In the genomic region with DNA sequence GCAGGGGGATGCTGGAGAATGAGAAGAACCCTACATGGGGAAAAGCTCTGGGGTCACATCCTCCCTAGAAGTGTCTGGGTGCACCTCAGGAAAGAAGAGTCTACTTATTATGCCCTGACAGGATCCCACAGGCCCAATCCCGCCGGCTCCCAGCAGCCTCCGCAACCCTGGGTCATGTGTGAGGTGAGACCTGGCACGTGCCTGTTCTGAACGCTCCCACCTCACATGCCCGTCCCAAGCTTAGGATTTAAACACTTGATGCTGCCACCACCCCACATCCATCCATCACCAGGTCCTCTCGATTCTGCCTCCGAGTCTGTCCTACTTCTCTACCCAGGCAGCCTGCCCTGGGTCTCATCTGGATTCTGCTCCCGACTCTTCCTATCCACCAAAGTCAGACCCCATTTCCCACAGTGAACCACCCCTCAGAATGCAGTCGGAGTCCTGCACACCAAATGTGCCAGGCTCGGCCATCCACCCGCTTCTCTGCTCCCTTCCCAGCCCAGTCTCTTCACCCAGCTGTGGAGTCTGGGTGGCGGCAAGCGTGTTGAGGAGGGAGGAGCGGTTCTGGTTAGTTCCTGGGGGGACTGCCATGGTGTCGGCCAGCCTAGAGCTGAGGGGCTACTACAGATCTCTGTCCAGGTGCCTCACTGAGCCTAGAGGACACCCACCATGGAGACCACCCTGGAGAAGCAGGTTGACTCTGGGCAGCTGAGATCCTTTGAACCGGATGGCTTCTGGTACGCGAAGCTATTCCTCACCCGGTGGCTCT, we compare ENCODE assay signal across 1 cellular context.
A peak's percentile ranks its signal among the peaks of the same experiment; 100 is the strongest.
TF ChIP-seq lines count a peak whose summit lies in the region.

No MANE protein-coding gene starts in this region.

TF ChIP-seq in K562, 482 proteins besides CTCF, POLR2A, EP300 and RAD21 (continued from another document):
- no peak for TF ChIP-seq ZNF584 (CRISPR knock-in tag; IDR thresholded peaks at IDR 0.05; ENCODE audit: low read depth)
- no peak for TF ChIP-seq CREBBP (IDR thresholded peaks at IDR 0.05; ENCODE audit: low read depth, low read length)
- TF ChIP-seq, protein P1, sequence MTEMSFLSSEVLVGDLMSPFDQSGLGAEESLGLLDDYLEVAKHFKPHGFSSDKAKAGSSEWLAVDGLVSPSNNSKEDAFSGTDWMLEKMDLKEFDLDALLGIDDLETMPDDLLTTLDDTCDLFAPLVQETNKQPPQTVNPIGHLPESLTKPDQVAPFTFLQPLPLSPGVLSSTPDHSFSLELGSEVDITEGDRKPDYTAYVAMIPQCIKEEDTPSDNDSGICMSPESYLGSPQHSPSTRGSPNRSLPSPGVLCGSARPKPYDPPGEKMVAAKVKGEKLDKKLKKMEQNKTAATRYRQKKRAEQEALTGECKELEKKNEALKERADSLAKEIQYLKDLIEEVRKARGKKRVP (CRISPR knock-in tag; IDR thresholded peaks at IDR 0.05) = no peak
- TF ChIP-seq ZBTB1 (CRISPR knock-in tag; IDR thresholded peaks at IDR 0.05; ENCODE audit: borderline replicate concordance, low read depth) = no peak
- TF ChIP-seq, protein P2, sequence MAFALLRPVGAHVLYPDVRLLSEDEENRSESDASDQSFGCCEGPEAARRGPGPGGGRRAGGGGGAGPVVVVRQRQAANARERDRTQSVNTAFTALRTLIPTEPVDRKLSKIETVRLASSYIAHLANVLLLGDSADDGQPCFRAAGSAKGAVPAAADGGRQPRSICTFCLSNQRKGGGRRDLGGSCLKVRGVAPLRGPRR (CRISPR knock-in tag; IDR thresholded peaks at IDR 0.05) = no peak
- TF ChIP-seq IRF2 (CRISPR knock-in tag; IDR thresholded peaks at IDR 0.05) = no peak
- no peak for TF ChIP-seq FOXM1 (IDR thresholded peaks at IDR 0.05; ENCODE audit: low read depth)
- no peak for TF ChIP-seq FOXM1 (CRISPR knock-in tag; IDR thresholded peaks at IDR 0.05; ENCODE audit: low read depth)
- no peak for TF ChIP-seq NCOA4 (IDR thresholded peaks at IDR 0.05; ENCODE audit: partially characterized antibody)
- TF ChIP-seq, protein P3, sequence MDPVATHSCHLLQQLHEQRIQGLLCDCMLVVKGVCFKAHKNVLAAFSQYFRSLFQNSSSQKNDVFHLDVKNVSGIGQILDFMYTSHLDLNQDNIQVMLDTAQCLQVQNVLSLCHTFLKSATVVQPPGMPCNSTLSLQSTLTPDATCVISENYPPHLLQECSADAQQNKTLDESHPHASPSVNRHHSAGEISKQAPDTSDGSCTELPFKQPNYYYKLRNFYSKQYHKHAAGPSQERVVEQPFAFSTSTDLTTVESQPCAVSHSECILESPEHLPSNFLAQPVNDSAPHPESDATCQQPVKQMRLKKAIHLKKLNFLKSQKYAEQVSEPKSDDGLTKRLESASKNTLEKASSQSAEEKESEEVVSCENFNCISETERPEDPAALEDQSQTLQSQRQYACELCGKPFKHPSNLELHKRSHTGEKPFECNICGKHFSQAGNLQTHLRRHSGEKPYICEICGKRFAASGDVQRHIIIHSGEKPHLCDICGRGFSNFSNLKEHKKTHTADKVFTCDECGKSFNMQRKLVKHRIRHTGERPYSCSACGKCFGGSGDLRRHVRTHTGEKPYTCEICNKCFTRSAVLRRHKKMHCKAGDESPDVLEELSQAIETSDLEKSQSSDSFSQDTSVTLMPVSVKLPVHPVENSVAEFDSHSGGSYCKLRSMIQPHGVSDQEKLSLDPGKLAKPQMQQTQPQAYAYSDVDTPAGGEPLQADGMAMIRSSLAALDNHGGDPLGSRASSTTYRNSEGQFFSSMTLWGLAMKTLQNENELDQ (CRISPR knock-in tag; IDR thresholded peaks at IDR 0.05; ENCODE audit: borderline replicate concordance) = no peak
- TF ChIP-seq SMAD1 (IDR thresholded peaks at IDR 0.05; ENCODE audit: low read depth, low read length, partially characterized antibody) = no peak
- TF ChIP-seq RBFOX2 (IDR thresholded peaks at IDR 0.05; ENCODE audit: low read depth, low read length) = 0 out of 2 replicates have a peak, but pooled peaks have one; percentile 26
- 0 out of 2 replicates have a peak, but pooled peaks have one; percentile 26 for TF ChIP-seq FOXP1 (CRISPR knock-in tag; IDR thresholded peaks at IDR 0.05)
- TF ChIP-seq, protein P4, sequence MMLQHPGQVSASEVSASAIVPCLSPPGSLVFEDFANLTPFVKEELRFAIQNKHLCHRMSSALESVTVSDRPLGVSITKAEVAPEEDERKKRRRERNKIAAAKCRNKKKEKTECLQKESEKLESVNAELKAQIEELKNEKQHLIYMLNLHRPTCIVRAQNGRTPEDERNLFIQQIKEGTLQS (IDR thresholded peaks at IDR 0.05) = no peak
- TF ChIP-seq, protein P4 (CRISPR knock-in tag; conservative IDR thresholded peaks at IDR 0.05) = no peak
- TF ChIP-seq FOXA3 (CRISPR knock-in tag; conservative IDR thresholded peaks at IDR 0.05 in 1 of 2, IDR thresholded peaks at IDR 0.05 in 1 of 2) = peak in 1 of 2 experiments; percentile 48; a peak in 1 of 4 replicates
- TF ChIP-seq SAFB2 (IDR thresholded peaks at IDR 0.05; ENCODE audit: borderline replicate concordance, low read depth, low read length, severe bottlenecking) = no peak
- TF ChIP-seq TCFL5 (CRISPR knock-in tag; conservative IDR thresholded peaks at IDR 0.05) = no peak
- TF ChIP-seq, protein P5, sequence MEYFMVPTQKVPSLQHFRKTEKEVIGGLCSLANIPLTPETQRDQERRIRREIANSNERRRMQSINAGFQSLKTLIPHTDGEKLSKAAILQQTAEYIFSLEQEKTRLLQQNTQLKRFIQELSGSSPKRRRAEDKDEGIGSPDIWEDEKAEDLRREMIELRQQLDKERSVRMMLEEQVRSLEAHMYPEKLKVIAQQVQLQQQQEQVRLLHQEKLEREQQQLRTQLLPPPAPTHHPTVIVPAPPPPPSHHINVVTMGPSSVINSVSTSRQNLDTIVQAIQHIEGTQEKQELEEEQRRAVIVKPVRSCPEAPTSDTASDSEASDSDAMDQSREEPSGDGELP (CRISPR knock-in tag; IDR thresholded peaks at IDR 0.05; ENCODE audit: borderline replicate concordance) = no peak
- no peak for TF ChIP-seq PHF20 (IDR thresholded peaks at IDR 0.05; ENCODE audit: partially characterized antibody)
- TF ChIP-seq RCOR1 (IDR thresholded peaks at IDR 0.05; ENCODE audit: borderline replicate concordance in 1 of 2, low read depth in 2 of 2, low read length in 2 of 2) = no peak
- TF ChIP-seq BRD9 (IDR thresholded peaks at IDR 0.05; ENCODE audit: low read depth, partially characterized antibody) = no peak
- no peak for TF ChIP-seq RBM14 (IDR thresholded peaks at IDR 0.05; ENCODE audit: borderline replicate concordance, insufficient read depth, low read depth, low read length)
- TF ChIP-seq ZNF778 (CRISPR knock-in tag; IDR thresholded peaks at IDR 0.05) = no peak
- TF ChIP-seq NFYB (IDR thresholded peaks at IDR 0.05; ENCODE audit: extremely low read depth, insufficient read length) = no peak
- TF ChIP-seq, protein P6, sequence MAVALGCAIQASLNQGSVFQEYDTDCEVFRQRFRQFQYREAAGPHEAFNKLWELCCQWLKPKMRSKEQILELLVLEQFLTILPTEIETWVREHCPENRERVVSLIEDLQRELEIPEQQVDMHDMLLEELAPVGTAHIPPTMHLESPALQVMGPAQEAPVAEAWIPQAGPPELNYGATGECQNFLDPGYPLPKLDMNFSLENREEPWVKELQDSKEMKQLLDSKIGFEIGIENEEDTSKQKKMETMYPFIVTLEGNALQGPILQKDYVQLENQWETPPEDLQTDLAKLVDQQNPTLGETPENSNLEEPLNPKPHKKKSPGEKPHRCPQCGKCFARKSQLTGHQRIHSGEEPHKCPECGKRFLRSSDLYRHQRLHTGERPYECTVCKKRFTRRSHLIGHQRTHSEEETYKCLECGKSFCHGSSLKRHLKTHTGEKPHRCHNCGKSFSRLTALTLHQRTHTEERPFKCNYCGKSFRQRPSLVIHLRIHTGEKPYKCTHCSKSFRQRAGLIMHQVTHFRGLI (CRISPR knock-in tag; IDR thresholded peaks at IDR 0.05) = no peak
- no peak for TF ChIP-seq ZNF134 (CRISPR knock-in tag; conservative IDR thresholded peaks at IDR 0.05)
- no peak for TF ChIP-seq KLF13 (tag; IDR thresholded peaks at IDR 0.05; ENCODE audit: borderline replicate concordance, low read depth)
- TF ChIP-seq ZNF551 (CRISPR knock-in tag; IDR thresholded peaks at IDR 0.05) = no peak
- TF ChIP-seq, protein P7, sequence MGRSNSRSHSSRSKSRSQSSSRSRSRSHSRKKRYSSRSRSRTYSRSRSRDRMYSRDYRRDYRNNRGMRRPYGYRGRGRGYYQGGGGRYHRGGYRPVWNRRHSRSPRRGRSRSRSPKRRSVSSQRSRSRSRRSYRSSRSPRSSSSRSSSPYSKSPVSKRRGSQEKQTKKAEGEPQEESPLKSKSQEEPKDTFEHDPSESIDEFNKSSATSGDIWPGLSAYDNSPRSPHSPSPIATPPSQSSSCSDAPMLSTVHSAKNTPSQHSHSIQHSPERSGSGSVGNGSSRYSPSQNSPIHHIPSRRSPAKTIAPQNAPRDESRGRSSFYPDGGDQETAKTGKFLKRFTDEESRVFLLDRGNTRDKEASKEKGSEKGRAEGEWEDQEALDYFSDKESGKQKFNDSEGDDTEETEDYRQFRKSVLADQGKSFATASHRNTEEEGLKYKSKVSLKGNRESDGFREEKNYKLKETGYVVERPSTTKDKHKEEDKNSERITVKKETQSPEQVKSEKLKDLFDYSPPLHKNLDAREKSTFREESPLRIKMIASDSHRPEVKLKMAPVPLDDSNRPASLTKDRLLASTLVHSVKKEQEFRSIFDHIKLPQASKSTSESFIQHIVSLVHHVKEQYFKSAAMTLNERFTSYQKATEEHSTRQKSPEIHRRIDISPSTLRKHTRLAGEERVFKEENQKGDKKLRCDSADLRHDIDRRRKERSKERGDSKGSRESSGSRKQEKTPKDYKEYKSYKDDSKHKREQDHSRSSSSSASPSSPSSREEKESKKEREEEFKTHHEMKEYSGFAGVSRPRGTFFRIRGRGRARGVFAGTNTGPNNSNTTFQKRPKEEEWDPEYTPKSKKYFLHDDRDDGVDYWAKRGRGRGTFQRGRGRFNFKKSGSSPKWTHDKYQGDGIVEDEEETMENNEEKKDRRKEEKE (IDR thresholded peaks at IDR 0.05; ENCODE audit: borderline replicate concordance in 1 of 2, control insufficient read depth in 1 of 2, low read depth in 2 of 2, low read length in 1 of 2) = no peak
- TF ChIP-seq ZNF143 (CRISPR knock-in tag; IDR thresholded peaks at IDR 0.05) = 0 out of 2 replicates have a peak, but pooled peaks have one; percentile 30
- no peak for TF ChIP-seq KDM2B (CRISPR knock-in tag; IDR thresholded peaks at IDR 0.05)
- no peak for TF ChIP-seq XRCC5 (IDR thresholded peaks at IDR 0.05; ENCODE audit: low read depth, low read length)
- no peak for TF ChIP-seq BCL6 (CRISPR knock-in tag; IDR thresholded peaks at IDR 0.05)
- TF ChIP-seq POU5F1 (IDR thresholded peaks at IDR 0.05; ENCODE audit: borderline replicate concordance, low read depth, low read length, partially characterized antibody) = no peak
- peak; percentile 31 for TF ChIP-seq POLR2G (IDR thresholded peaks at IDR 0.05; ENCODE audit: low read depth, low read length)
- TF ChIP-seq, protein P8, sequence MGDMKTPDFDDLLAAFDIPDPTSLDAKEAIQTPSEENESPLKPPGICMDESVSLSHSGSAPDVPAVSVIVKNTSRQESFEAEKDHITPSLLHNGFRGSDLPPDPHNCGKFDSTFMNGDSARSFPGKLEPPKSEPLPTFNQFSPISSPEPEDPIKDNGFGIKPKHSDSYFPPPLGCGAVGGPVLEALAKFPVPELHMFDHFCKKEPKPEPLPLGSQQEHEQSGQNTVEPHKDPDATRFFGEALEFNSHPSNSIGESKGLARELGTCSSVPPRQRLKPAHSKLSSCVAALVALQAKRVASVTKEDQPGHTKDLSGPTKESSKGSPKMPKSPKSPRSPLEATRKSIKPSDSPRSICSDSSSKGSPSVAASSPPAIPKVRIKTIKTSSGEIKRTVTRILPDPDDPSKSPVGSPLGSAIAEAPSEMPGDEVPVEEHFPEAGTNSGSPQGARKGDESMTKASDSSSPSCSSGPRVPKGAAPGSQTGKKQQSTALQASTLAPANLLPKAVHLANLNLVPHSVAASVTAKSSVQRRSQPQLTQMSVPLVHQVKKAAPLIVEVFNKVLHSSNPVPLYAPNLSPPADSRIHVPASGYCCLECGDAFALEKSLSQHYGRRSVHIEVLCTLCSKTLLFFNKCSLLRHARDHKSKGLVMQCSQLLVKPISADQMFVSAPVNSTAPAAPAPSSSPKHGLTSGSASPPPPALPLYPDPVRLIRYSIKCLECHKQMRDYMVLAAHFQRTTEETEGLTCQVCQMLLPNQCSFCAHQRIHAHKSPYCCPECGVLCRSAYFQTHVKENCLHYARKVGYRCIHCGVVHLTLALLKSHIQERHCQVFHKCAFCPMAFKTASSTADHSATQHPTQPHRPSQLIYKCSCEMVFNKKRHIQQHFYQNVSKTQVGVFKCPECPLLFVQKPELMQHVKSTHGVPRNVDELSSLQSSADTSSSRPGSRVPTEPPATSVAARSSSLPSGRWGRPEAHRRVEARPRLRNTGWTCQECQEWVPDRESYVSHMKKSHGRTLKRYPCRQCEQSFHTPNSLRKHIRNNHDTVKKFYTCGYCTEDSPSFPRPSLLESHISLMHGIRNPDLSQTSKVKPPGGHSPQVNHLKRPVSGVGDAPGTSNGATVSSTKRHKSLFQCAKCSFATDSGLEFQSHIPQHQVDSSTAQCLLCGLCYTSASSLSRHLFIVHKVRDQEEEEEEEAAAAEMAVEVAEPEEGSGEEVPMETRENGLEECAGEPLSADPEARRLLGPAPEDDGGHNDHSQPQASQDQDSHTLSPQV (IDR thresholded peaks at IDR 0.05) = 0 out of 2 replicates have a peak, but pooled peaks have one; percentile 15
